ENCODE assay signal across 17 cellular contexts in the genomic region with DNA sequence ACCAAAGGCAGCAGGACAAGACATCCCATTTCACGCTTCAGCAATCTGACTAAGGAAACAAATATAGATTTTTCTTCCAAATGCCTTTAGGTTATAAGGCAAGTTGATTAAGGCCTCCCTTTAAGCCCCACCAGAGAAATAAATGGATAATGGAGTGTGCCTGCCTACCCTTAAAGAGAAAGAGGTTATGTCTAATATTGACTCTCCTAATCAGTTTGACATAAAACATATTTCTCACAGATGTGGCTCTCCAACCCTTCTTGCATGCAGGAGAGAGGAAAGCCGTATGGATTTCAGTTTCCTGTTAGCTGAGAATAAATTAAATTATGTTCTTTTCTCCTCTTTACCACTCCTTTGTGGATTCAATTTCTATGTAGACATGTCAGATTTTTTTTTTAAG.
DNase-seq lines count a peak whose midpoint lies in the region; ATAC-seq and TF ChIP-seq lines count a peak whose summit lies in the region.
"Had no signal": no experiment of that assay in that cellular context is flagged by ENCODE, and none has a peak within 500 bp of the region (broad histone marks: within the 10 kb centered on the region; RNA-seq: fewer than 3 reads in every experiment).

No MANE protein-coding gene starts in this region.

- H2AFZ ChIP-seq in SK-N-SH (ENCODE audit: low read depth), result no peak overlapping the region
- H2AFZ ChIP-seq: GM23248 had no signal

- DNase-seq in BE2C (peak; percentile 50), NCI-H69 (lab: John Stamatoyannopoulos, UW) (peak; percentile 7), SK-N-SH (peak; percentile 75), left kidney (ENCODE audit: low read depth, low spot score) (peak; percentile 36), aorta (no peak), NCI-H2081 treated with DMSO at 0.1 percent for 48 hours (lab: John Stamatoyannopoulos, UW) (no peak), upper lobe of right lung (no peak), NCI-H524 treated with DMSO at 0.1 percent for 48 hours (lab: John Stamatoyannopoulos, UW) (no peak)
- DNase-seq: CD4-positive, alpha-beta T cell; CD8-positive, alpha-beta memory T cell; COR-L47; DMS153; DND-41; GM23248; H9 had no signal

- no peaks in the 10 kb centered on the region for H3K9me2 ChIP-seq in SK-N-SH

- TF ChIP-seq CTCF in BE2C (IDR thresholded peaks at IDR 0.05; ENCODE audit: low read depth, low read length) (no peak), SK-N-SH (IDR thresholded peaks at IDR 0.05) (no peak), upper lobe of right lung (IDR thresholded peaks at IDR 0.05) (no peak)

- H4K20me1 ChIP-seq in SK-N-SH (ENCODE audit: insufficient read depth), result no peaks in the 10 kb centered on the region
- H4K20me1 ChIP-seq: BLaER1 treated with 17β-estradiol and CSF1 and Interleukin-3, amounts not matched to agents 10 nM and 100 nM had no signal

- peak; percentile 35; the same call in 1 of the 2 replicates for TF ChIP-seq RAD21 in SK-N-SH (IDR thresholded peaks at IDR 0.05; ENCODE audit: low read length)

- peak in 1 of 2 experiments; percentile 93; a peak in 2 of 4 replicates for TF ChIP-seq EP300 in SK-N-SH (IDR thresholded peaks at IDR 0.05; ENCODE audit: borderline replicate concordance in 1 of 2, low read depth in 1 of 2, low read length in 1 of 2)

- H3K27me3 ChIP-seq in BE2C (no peaks in the 10 kb centered on the region), SK-N-SH (ENCODE audit: insufficient read depth) (no peaks in the 10 kb centered on the region), aorta (ENCODE audit: control insufficient read depth in 1 of 2, insufficient read depth in 2 of 2, low read length in 1 of 2) (no peaks in the 10 kb centered on the region), upper lobe of right lung (no peaks in the 10 kb centered on the region)
- H3K27me3 ChIP-seq: BLaER1 treated with 17β-estradiol and CSF1 and Interleukin-3, amounts not matched to agents 10 nM and 100 nM had no signal

- no peaks in the 10 kb centered on the region for H3F3A ChIP-seq in SK-N-SH (replicated peaks; ENCODE audit: insufficient read depth)

- H3K4me3 ChIP-seq in BE2C (ENCODE audit: low read depth, low read length) (0 out of 2 replicates have a peak overlapping the region, but pooled peaks have one; percentile 4), SK-N-SH (ENCODE audit: low read depth in 2 of 2, low read length in 1 of 2) (no peak overlapping the region), aorta (ENCODE audit: low read length in 2 of 2) (no peak overlapping the region), upper lobe of right lung (no peak overlapping the region)
- H3K4me3 ChIP-seq: BLaER1 treated with 17β-estradiol and CSF1 and Interleukin-3, amounts not matched to agents 10 nM and 100 nM; GM23248 had no signal

- POLR2A ChIA-PET in SK-N-SH (lab: Yijun Ruan, JAX), result no interaction called here

- ATAC-seq in aorta (ENCODE audit: low FRiP score), result no peak
- no peak for ATAC-seq in upper lobe of right lung
- ATAC-seq: HCT116 had no signal

- peak overlapping the region; percentile 30 to 97; a peak in 3 of 4 replicates for H3K27ac ChIP-seq in SK-N-SH (ENCODE audit: low read depth in 2 of 2, low read length in 1 of 2)
- no peak overlapping the region for H3K27ac ChIP-seq in aorta (ENCODE audit: low read depth in 1 of 2, low read length in 2 of 2)
- H3K27ac ChIP-seq in upper lobe of right lung, result no peak overlapping the region
- H3K27ac ChIP-seq: BLaER1 treated with 17β-estradiol and CSF1 and Interleukin-3, amounts not matched to agents 10 nM and 100 nM; GM23248 had no signal

- CTCF ChIA-PET in SK-N-SH (lab: Yijun Ruan, JAX), result interaction anchor here (0.8 to 2.0 kb wide), 3 partner anchors 18 to 196 kb away, joined by 3 to 8 read pairs (median 3); no protein-coding TSS in a partner anchor

- intact Hi-C loops in aorta (cut with DNase I) (no loop called here), upper lobe of right lung (cut with DNase I) (no loop called here)

- H3K9me3 ChIP-seq in BE2C, result no peaks in the 10 kb centered on the region
- H3K9me3 ChIP-seq in SK-N-SH, result no peaks in the 10 kb centered on the region
- no peaks in the 10 kb centered on the region for H3K9me3 ChIP-seq in aorta (ENCODE audit: control insufficient read depth, low read length)
- no peaks in the 10 kb centered on the region for H3K9me3 ChIP-seq in upper lobe of right lung
- H3K9me3 ChIP-seq: BLaER1 treated with 17β-estradiol and CSF1 and Interleukin-3, amounts not matched to agents 10 nM and 100 nM had no signal

- 42% methylated on average over 2 of the region's 2 CpGs for WGBS in SK-N-SH (ENCODE audit: low lambda C conversion rate)
- 58 to 74% methylated on average over 2 of the region's 2 CpGs for WGBS in aorta, 2 donors

- H3K4me1 ChIP-seq in BE2C (peaks cover 24% of the 10 kb centered on the region), SK-N-SH (ENCODE audit: control insufficient read depth in 1 of 2, insufficient read depth in 2 of 2, low read depth in 1 of 2, low read length in 1 of 2) (peaks cover 0 to 16% of the 10 kb centered on the region in 2 experiments; a peak in 2 of 4 replicates), aorta (ENCODE audit: control insufficient read depth in 1 of 2, insufficient read depth in 2 of 2, low read length in 2 of 2) (no peaks in the 10 kb centered on the region), upper lobe of right lung (no peaks in the 10 kb centered on the region)
- H3K4me1 ChIP-seq: BLaER1 treated with 17β-estradiol and CSF1 and Interleukin-3, amounts not matched to agents 10 nM and 100 nM had no signal

- no peak overlapping the region for H3K9ac ChIP-seq in SK-N-SH
- H3K9ac ChIP-seq: BLaER1 treated with 17β-estradiol and CSF1 and Interleukin-3, amounts not matched to agents 10 nM and 100 nM; GM23248 had no signal

- no peaks in the 10 kb centered on the region for H3K36me3 ChIP-seq in BE2C
- H3K36me3 ChIP-seq in SK-N-SH (replicated peaks in 1 of 2; ENCODE audit: control insufficient read depth in 1 of 2, insufficient read depth in 2 of 2, low read length in 1 of 2), result no peaks in the 10 kb centered on the region
- no peaks in the 10 kb centered on the region for H3K36me3 ChIP-seq in aorta (ENCODE audit: control insufficient read depth in 1 of 2, insufficient read depth in 2 of 2, low read length in 1 of 2)
- H3K36me3 ChIP-seq in upper lobe of right lung, result no peaks in the 10 kb centered on the region
- H3K36me3 ChIP-seq: BLaER1 treated with 17β-estradiol and CSF1 and Interleukin-3, amounts not matched to agents 10 nM and 100 nM had no signal

- no peaks in the 10 kb centered on the region for H3K79me2 ChIP-seq in SK-N-SH (ENCODE audit: insufficient read depth)

- no peak overlapping the region for H3K4me2 ChIP-seq in SK-N-SH
- H3K4me2 ChIP-seq: BLaER1 treated with 17β-estradiol and CSF1 and Interleukin-3, amounts not matched to agents 10 nM and 100 nM had no signal

TF ChIP-seq in SK-N-SH, 30 proteins besides CTCF, POLR2A, EP300 and RAD21 (continues in another document):
- TF ChIP-seq, protein P1, sequence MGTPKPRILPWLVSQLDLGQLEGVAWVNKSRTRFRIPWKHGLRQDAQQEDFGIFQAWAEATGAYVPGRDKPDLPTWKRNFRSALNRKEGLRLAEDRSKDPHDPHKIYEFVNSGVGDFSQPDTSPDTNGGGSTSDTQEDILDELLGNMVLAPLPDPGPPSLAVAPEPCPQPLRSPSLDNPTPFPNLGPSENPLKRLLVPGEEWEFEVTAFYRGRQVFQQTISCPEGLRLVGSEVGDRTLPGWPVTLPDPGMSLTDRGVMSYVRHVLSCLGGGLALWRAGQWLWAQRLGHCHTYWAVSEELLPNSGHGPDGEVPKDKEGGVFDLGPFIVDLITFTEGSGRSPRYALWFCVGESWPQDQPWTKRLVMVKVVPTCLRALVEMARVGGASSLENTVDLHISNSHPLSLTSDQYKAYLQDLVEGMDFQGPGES (IDR thresholded peaks at IDR 0.05; ENCODE audit: low read depth, low read length), result no peak
- peak; percentile 76 for TF ChIP-seq GATA2 (CRISPR knock-in tag; IDR thresholded peaks at IDR 0.05)
- TF ChIP-seq, protein P2, sequence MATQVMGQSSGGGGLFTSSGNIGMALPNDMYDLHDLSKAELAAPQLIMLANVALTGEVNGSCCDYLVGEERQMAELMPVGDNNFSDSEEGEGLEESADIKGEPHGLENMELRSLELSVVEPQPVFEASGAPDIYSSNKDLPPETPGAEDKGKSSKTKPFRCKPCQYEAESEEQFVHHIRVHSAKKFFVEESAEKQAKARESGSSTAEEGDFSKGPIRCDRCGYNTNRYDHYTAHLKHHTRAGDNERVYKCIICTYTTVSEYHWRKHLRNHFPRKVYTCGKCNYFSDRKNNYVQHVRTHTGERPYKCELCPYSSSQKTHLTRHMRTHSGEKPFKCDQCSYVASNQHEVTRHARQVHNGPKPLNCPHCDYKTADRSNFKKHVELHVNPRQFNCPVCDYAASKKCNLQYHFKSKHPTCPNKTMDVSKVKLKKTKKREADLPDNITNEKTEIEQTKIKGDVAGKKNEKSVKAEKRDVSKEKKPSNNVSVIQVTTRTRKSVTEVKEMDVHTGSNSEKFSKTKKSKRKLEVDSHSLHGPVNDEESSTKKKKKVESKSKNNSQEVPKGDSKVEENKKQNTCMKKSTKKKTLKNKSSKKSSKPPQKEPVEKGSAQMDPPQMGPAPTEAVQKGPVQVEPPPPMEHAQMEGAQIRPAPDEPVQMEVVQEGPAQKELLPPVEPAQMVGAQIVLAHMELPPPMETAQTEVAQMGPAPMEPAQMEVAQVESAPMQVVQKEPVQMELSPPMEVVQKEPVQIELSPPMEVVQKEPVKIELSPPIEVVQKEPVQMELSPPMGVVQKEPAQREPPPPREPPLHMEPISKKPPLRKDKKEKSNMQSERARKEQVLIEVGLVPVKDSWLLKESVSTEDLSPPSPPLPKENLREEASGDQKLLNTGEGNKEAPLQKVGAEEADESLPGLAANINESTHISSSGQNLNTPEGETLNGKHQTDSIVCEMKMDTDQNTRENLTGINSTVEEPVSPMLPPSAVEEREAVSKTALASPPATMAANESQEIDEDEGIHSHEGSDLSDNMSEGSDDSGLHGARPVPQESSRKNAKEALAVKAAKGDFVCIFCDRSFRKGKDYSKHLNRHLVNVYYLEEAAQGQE (IDR thresholded peaks at IDR 0.05; ENCODE audit: low read depth, low read length), result no peak
- TF ChIP-seq, protein P3, sequence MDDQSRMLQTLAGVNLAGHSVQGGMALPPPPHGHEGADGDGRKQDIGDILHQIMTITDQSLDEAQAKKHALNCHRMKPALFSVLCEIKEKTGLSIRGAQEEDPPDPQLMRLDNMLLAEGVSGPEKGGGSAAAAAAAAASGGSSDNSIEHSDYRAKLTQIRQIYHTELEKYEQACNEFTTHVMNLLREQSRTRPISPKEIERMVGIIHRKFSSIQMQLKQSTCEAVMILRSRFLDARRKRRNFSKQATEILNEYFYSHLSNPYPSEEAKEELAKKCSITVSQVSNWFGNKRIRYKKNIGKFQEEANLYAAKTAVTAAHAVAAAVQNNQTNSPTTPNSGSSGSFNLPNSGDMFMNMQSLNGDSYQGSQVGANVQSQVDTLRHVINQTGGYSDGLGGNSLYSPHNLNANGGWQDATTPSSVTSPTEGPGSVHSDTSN (IDR thresholded peaks at IDR 0.05), result peak; percentile 46; the same call in 1 of the 2 replicates

Comparison
In these comparisons a context has a peak if more than half of its experiments do, and no peak if none do; other contexts are left out.
1. DNase-seq: peak in BE2C (single experiment), NCI-H69 (single experiment), SK-N-SH (single experiment) and left kidney (single experiment); none in aorta (0 of 2), NCI-H2081 treated with DMSO at 0.1 percent for 48 hours (single experiment), upper lobe of right lung (single experiment) and NCI-H524 treated with DMSO at 0.1 percent for 48 hours (single experiment).
2. H3K27ac ChIP-seq: peak in SK-N-SH (2 of 2); none in aorta (0 of 2) and upper lobe of right lung (single experiment).